Comparison of ENCODE assay signal across 24 cellular contexts in genomic region chrX:68989456-68989855, GRCh38.
DNase-seq lines count a peak whose midpoint lies in the region; ATAC-seq, FAIRE-seq and TF ChIP-seq lines count a peak whose summit lies in the region.
"Had no signal": no experiment of that assay in that cellular context is flagged by ENCODE, and none has a peak within 500 bp of the region (broad histone marks: within the 10 kb centered on the region; RNA-seq: fewer than 3 reads in every experiment).

No MANE protein-coding gene starts in this region.

- no peak overlapping the region for H3K4me3 Mint-ChIP-seq in osteocyte (ENCODE audit: unreplicated experiment)
- H3K4me3 Mint-ChIP-seq: activated CD4-positive, alpha-beta T cell treated with anti-CD3 and anti-CD28 coated beads for 36 hours; activated T-cell treated with anti-CD3 and anti-CD28 coated beads, Interleukin-2, amount 50 U/mL, for 24 hours; stimulated activated naive CD8-positive, alpha-beta T cell treated with anti-CD3 and anti-CD28 coated beads, Interleukin-15, amount 100 ng/mL, for 72 hours; T-helper 1 cell treated with Interleukin-12 subunit alpha and Interleukin-12 subunit beta and Interleukin-4 antibody, amounts not matched to agents 30 μg/mL and 1 μg/mL, for 36 hours had no signal

- no peaks in the 10 kb centered on the region for H3K36me3 ChIP-seq in cardiac muscle cell
- no peaks in the 10 kb centered on the region for H3K36me3 ChIP-seq in vagina
- H3K36me3 ChIP-seq: BLaER1, ovary had no signal

- no peaks in the 10 kb centered on the region for H3K9me3 ChIP-seq in cardiac muscle cell (ENCODE audit: low read depth)
- no peaks in the 10 kb centered on the region for H3K9me3 ChIP-seq in right cardiac atrium (ENCODE audit: control insufficient read depth, low read length)
- no peaks in the 10 kb centered on the region for H3K9me3 ChIP-seq in vagina
- H3K9me3 ChIP-seq: BLaER1, ovary had no signal

- intact Hi-C loops in cardiac septum (cut with DNase I): no loop called here
- intact Hi-C loops in right cardiac atrium (cut with DNase I): loop anchor here in 1 of 4 donors (10.0 kb wide), 1 partner anchor 65 kb away; no protein-coding TSS in a partner anchor
- intact Hi-C loops in vagina (cut with DNase I): no loop called here

- FAIRE-seq in RCC 7860 (lab: Jason Lieb, UNC): no peak
- FAIRE-seq: A204.1, keratinocyte had no signal

- H3K27ac ChIP-seq in cardiac muscle cell (peak overlapping the region; percentile 86), right cardiac atrium (ENCODE audit: low read length) (peak overlapping the region; percentile 40), vagina (no peak overlapping the region)
- H3K27ac ChIP-seq: BLaER1, ovary had no signal

- H3K36me3 Mint-ChIP-seq in osteocyte (ENCODE audit: unreplicated experiment): no peaks in the 10 kb centered on the region
- H3K36me3 Mint-ChIP-seq: naive thymus-derived CD8-positive, alpha-beta T cell had no signal

- TF ChIP-seq CTCF in cardiac muscle cell (IDR thresholded peaks at IDR 0.05; ENCODE audit: low read depth, low read length) (no peak), osteocyte (IDR thresholded peaks at IDR 0.05) (no peak), vagina (IDR thresholded peaks at IDR 0.05) (no peak)

- H3K4me1 ChIP-seq in cardiac muscle cell (ENCODE audit: low read depth) (peaks cover 8% of the 10 kb centered on the region), right cardiac atrium (ENCODE audit: control insufficient read depth, insufficient read depth, low read length) (peaks cover 13% of the 10 kb centered on the region), vagina (peaks cover 15% of the 10 kb centered on the region)

- peaks cover 5% of the 10 kb centered on the region for H3K9me3 Mint-ChIP-seq in osteocyte (ENCODE audit: unreplicated experiment)
- H3K9me3 Mint-ChIP-seq: activated T-cell treated with anti-CD3 and anti-CD28 coated beads, Interleukin-2, amount 50 U/mL, for 24 hours; naive thymus-derived CD8-positive, alpha-beta T cell; stimulated activated naive CD8-positive, alpha-beta T cell treated with anti-CD3 and anti-CD28 coated beads, Interleukin-15, amount 100 ng/mL, for 72 hours; T-helper 1 cell treated with Interleukin-12 subunit alpha and Interleukin-12 subunit beta and Interleukin-4 antibody, amounts not matched to agents 30 μg/mL and 1 μg/mL, for 36 hours had no signal

- TF ChIP-seq POLR2A in vagina (IDR thresholded peaks at IDR 0.05): no peak

- 97% methylated on average over 1 of the region's 1 CpG for WGBS in right cardiac atrium

- ATAC-seq in right cardiac atrium: peak in 1 of 2 donors; percentile 32
- ATAC-seq: activated CD4-positive, alpha-beta T cell treated with anti-CD3 and anti-CD28 coated beads for 36 hours; naive thymus-derived CD8-positive, alpha-beta T cell; stimulated activated naive CD8-positive, alpha-beta T cell treated with anti-CD3 and anti-CD28 coated beads, Interleukin-15, amount 100 ng/mL, for 72 hours had no signal

- H3K4me3 ChIP-seq in cardiac muscle cell (no peak overlapping the region), right cardiac atrium (ENCODE audit: low read length) (no peak overlapping the region), vagina (no peak overlapping the region)
- H3K4me3 ChIP-seq: BLaER1, ovary had no signal

- H3K27ac Mint-ChIP-seq in osteocyte (ENCODE audit: unreplicated experiment): peak overlapping the region; percentile 57
- H3K27ac Mint-ChIP-seq: activated CD4-positive, alpha-beta T cell treated with anti-CD3 and anti-CD28 coated beads for 36 hours; activated T-cell treated with anti-CD3 and anti-CD28 coated beads, Interleukin-2, amount 50 U/mL, for 24 hours; naive thymus-derived CD8-positive, alpha-beta T cell; T-helper 1 cell treated with Interleukin-12 subunit alpha and Interleukin-12 subunit beta and Interleukin-4 antibody, amounts not matched to agents 30 μg/mL and 1 μg/mL, for 36 hours had no signal

- H3K4me1 Mint-ChIP-seq in osteocyte (ENCODE audit: unreplicated experiment): peaks cover 22% of the 10 kb centered on the region
- H3K4me1 Mint-ChIP-seq: activated CD4-positive, alpha-beta T cell treated with anti-CD3 and anti-CD28 coated beads for 36 hours; naive thymus-derived CD8-positive, alpha-beta T cell; stimulated activated naive CD8-positive, alpha-beta T cell treated with anti-CD3 and anti-CD28 coated beads, Interleukin-15, amount 100 ng/mL, for 72 hours had no signal

- DNase-seq in cardiac muscle cell (ENCODE audit: low read depth in 1 of 2, low spot score in 1 of 2) (peak in 1 of 2 donors; percentile 1), cardiac septum (ENCODE audit: low spot score) (no peak), right cardiac atrium (no peak), osteocyte (ENCODE audit: extremely low spot score, unreplicated experiment) (peak; percentile 60), vagina (ENCODE audit: extremely low spot score in 2 of 2) (peak; percentile 77 to 83), putamen (ENCODE audit: low spot score) (no peak), RCC 7860 (ENCODE audit: low spot score) (no peak), AG20443 (ENCODE audit: low spot score) (no peak)
- DNase-seq: activated CD4-positive, alpha-beta T cell treated with anti-CD3 and anti-CD28 coated beads for 36 hours; activated CD8-positive, alpha-beta memory T cell treated with anti-CD3 and anti-CD28 coated beads for 24 hours; activated T-cell treated with anti-CD3 and anti-CD28 coated beads, Interleukin-2, amount 50 U/mL, for 24 hours; COR-L47; cortex of kidney; GDM1; KBM-7; naive thymus-derived CD8-positive, alpha-beta T cell; NCI-H1436 treated with DMSO at 0.1 percent for 48 hours; NCI-H524 treated with DMSO at 0.1 percent for 48 hours; stimulated activated naive CD8-positive, alpha-beta T cell treated with anti-CD3 and anti-CD28 coated beads, Interleukin-15, amount 100 ng/mL, for 72 hours had no signal

- H3K27me3 ChIP-seq in cardiac muscle cell: no peaks in the 10 kb centered on the region
- H3K27me3 ChIP-seq in right cardiac atrium (ENCODE audit: control insufficient read depth, insufficient read depth): no peaks in the 10 kb centered on the region
- H3K27me3 ChIP-seq in vagina: no peaks in the 10 kb centered on the region
- H3K27me3 ChIP-seq: ovary had no signal

- no peaks in the 10 kb centered on the region for H3K27me3 Mint-ChIP-seq in osteocyte (ENCODE audit: unreplicated experiment)
- H3K27me3 Mint-ChIP-seq: activated CD4-positive, alpha-beta T cell treated with anti-CD3 and anti-CD28 coated beads for 36 hours; naive thymus-derived CD8-positive, alpha-beta T cell; stimulated activated naive CD8-positive, alpha-beta T cell treated with anti-CD3 and anti-CD28 coated beads, Interleukin-15, amount 100 ng/mL, for 72 hours had no signal

Comparison
In these comparisons a context has a peak if more than half of its experiments do, and no peak if none do; other contexts are left out.
1. DNase-seq: peak in osteocyte (single experiment) and vagina (2 of 2); none in cardiac septum (single experiment), right cardiac atrium (0 of 3), putamen (single experiment), RCC 7860 (single experiment) and AG20443 (single experiment).